ENCODE assay signal across 8 cellular contexts in genomic region chr14:104976198-104977007, GRCh38. TPM values are rescaled to one million over a fixed set of nuclear protein-coding genes. Genes with fewer than 3 reads are reported as not detected.
DNase-seq lines count a peak whose midpoint lies in the region; ATAC-seq and TF ChIP-seq lines count a peak whose summit lies in the region.

No MANE protein-coding gene starts in this region.

- POLR2A ChIA-PET in BJ (lab: Charles Lee), result no interaction called here

- intact Hi-C loops in left colon (cut with DNase I, micrococcal nuclease), result loop anchor here (2.0 to 5.0 kb wide), 2 partner anchors 66 to 68 kb away; no protein-coding TSS in a partner anchor

- no peak overlapping the region for H3K27ac ChIP-seq in caudate nucleus (ENCODE audit: low read depth, low read length)

- ATAC-seq in GM21515 (IDR thresholded peaks at IDR 0.05; ENCODE audit: unreplicated experiment) (peak; percentile 51), left colon (peak; percentile 55), GM21423 (IDR thresholded peaks at IDR 0.05; ENCODE audit: unreplicated experiment) (no peak)

- H3K27me3 ChIP-seq in BJ (ENCODE audit: control insufficient read depth, insufficient read depth, low read length), result no peaks in the 10 kb centered on the region

- no peak overlapping the region for H3K4me3 ChIP-seq in BJ (ENCODE audit: low read depth, low read length)

- TF ChIP-seq CTCF in BJ (IDR thresholded peaks at IDR 0.05; ENCODE audit: insufficient read depth, low read depth, low read length), result peak; percentile 95

- H3K36me3 ChIP-seq in BJ (ENCODE audit: control insufficient read depth, insufficient read depth, low read length), result no peaks in the 10 kb centered on the region

- DNase-seq in BJ (ENCODE audit: low read depth) (no peak), NCI-H2196 (lab: John Stamatoyannopoulos, UW; ENCODE audit: unreplicated experiment) (peak; percentile 77), caudate nucleus (lab: John Stamatoyannopoulos, UW) (peak in 51 of 61 donors; percentile 7 to 68 (median 41)), left colon (peak; percentile 87 to 90)
- peak; percentile 81 for DNase-seq in activated CD4-positive, alpha-beta T cell treated with anti-CD3 and anti-CD28 coated beads for 1 hour
- DNase-seq in stimulated activated CD4-positive, alpha-beta T cell treated with anti-CD3 and anti-CD28 coated beads, Interleukin-4, amount 100 ng/mL, for 24 hours, result peak; percentile 89

- CTCF ChIA-PET in BJ (lab: Yijun Ruan, JAX), result interaction anchor here (0.9 to 5.3 kb wide), 19 partner anchors 9 to 91 kb away, joined by 3 to 159 read pairs (median 5); partner anchors contain the start of genes CDCA4 and CLBA1

RNA-seq across cellular contexts. Expression of gene AHNAK2, which starts 1.8 kb away (rescaled TPM):
- 6.5 and 6.6 TPM in 2 replicates for polyA plus RNA-seq in BJ (2011; rRNA removed)
- polyA minus RNA-seq in BJ (2011; rRNA and poly(A)+ RNA removed), result 21.9 and 25.9 TPM in 2 replicates
- 10 to 100 TPM in 1 of 2 donors, 1 to 10 TPM in 1; 3.2 to 23.4 TPM for total RNA-seq in left colon

RNA-seq across cellular contexts. Expression of gene CLBA1, which starts 9.2 kb away (rescaled TPM):
- 4.5 and 5.9 TPM in 2 replicates for polyA plus RNA-seq in BJ (2011; rRNA removed)
- polyA minus RNA-seq in BJ (2011; rRNA and poly(A)+ RNA removed), result 2.6 and 4.0 TPM in 2 replicates
- total RNA-seq in left colon, result 1 to 10 TPM; 4.2 to 6.5 TPM

RNA-seq across cellular contexts. Expression of gene CDCA4, which starts 44.5 kb away (rescaled TPM):
- 13.3 and 16.6 TPM in 2 replicates for polyA plus RNA-seq in BJ (2011; rRNA removed)
- polyA minus RNA-seq in BJ (2011; rRNA and poly(A)+ RNA removed), result 8.7 and 10.7 TPM in 2 replicates
- total RNA-seq in left colon, result 1 to 10 TPM; 5.2 to 6.5 TPM

RNA-seq across cellular contexts. Expression of gene PLD4, which starts 51.7 kb away (rescaled TPM):
- polyA plus RNA-seq in BJ (2011; rRNA removed), result 0.02 and 0.05 TPM in 2 replicates
- 0.05 and 0.28 TPM in 2 replicates for polyA minus RNA-seq in BJ (2011; rRNA and poly(A)+ RNA removed)
- 1 to 10 TPM in 1 of 2 donors, not detected in 1; 2.2 TPM for total RNA-seq in left colon
